In the genomic region with DNA sequence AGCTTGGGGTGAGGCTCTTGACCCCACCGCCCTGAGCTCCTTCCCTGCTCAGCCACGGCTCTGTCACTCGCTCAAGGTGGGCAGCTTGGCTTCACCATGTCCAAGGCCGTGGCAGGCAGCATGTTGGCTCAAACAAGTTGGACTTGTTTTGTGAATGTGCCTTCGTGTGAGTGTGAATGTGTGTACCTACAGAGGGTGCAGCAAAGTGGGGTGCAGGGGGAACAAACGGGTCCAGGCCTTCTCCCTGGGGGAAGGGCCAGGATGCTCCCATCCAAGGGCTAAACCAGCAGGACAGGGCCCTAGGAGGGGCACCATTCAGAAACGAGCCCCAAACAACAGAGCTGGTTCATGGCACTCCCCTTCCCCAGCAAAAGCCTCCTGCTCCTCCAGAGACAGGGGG, we compare ENCODE assay signal across 21 cellular contexts. TPM values are rescaled to one million over a fixed set of nuclear protein-coding genes. Genes with fewer than 3 reads are reported as not detected.
DNase-seq lines count a peak whose midpoint lies in the region; ATAC-seq and TF ChIP-seq lines count a peak whose summit lies in the region.
"Had no signal": no experiment of that assay in that cellular context is flagged by ENCODE, and none has a peak within 500 bp of the region (broad histone marks: within the 10 kb centered on the region; RNA-seq: fewer than 3 reads in every experiment).

No MANE protein-coding gene starts in this region.

- H3K4me2 ChIP-seq in IMR-90 (ENCODE audit: low read depth, low read length) (no peak overlapping the region), neuronal stem cell (ENCODE audit: insufficient read depth, low read length, poor library complexity, severe bottlenecking) (no peak overlapping the region)

- no peaks in the 10 kb centered on the region for H4K20me1 ChIP-seq in IMR-90 (ENCODE audit: insufficient read depth, low read length)

- no peak overlapping the region for H2BK20ac ChIP-seq in IMR-90 (ENCODE audit: low read depth, low read length)

- H3K27me3 ChIP-seq in IMR-90 (ENCODE audit: control insufficient read depth, insufficient read depth, low read length) = peaks cover 51% of the 10 kb centered on the region
- H3K27me3 ChIP-seq in dorsolateral prefrontal cortex = peaks cover 0 to 12% (median 2%) of the 10 kb centered on the region in 45 donors
- H3K27me3 ChIP-seq in neuronal stem cell (ENCODE audit: control insufficient read depth in 3 of 3, insufficient read depth in 3 of 3, low read depth in 1 of 3, low read length in 3 of 3) = peaks cover 8 to 61% (median 20%) of the 10 kb centered on the region in 3 experiments
- H3K27me3 ChIP-seq in upper lobe of right lung = peaks cover 22% of the 10 kb centered on the region

- peak overlapping the region; percentile 56 for H2AFZ ChIP-seq in IMR-90 (replicated peaks; ENCODE audit: low read length, poor library complexity)
- no peak overlapping the region for H2AFZ ChIP-seq in neuronal stem cell (ENCODE audit: low read length)

- H4K5ac ChIP-seq in IMR-90 (ENCODE audit: low read depth, low read length) = no peak overlapping the region

- CTCF ChIA-PET in IMR-90 (lab: Yijun Ruan, JAX) = no interaction called here

- H4K8ac ChIP-seq in IMR-90 (ENCODE audit: low read depth in 2 of 2, low read length in 2 of 2) = no peak overlapping the region
- H4K8ac ChIP-seq in neuronal stem cell (ENCODE audit: low read depth, low read length) = no peak overlapping the region

- H2BK120ac ChIP-seq in IMR-90 (ENCODE audit: low read depth, low read length) (no peak overlapping the region), neuronal stem cell (ENCODE audit: low read depth, low read length) (no peak overlapping the region)

- H3K27ac ChIP-seq in IMR-90 (ENCODE audit: insufficient read depth, low read length) (no peak overlapping the region), dorsolateral prefrontal cortex (peak overlapping the region in 42 of 59 donors; percentile 3 to 99 (median 60)), neuronal stem cell (replicated peaks; ENCODE audit: low read length) (no peak overlapping the region), upper lobe of right lung (no peak overlapping the region)

- H3K9ac ChIP-seq in IMR-90 (ENCODE audit: low read depth, low read length) = no peak overlapping the region
- H3K9ac ChIP-seq in neuronal stem cell (ENCODE audit: low read depth, low read length, poor library complexity) = peak overlapping the region; percentile 21

- H2AK5ac ChIP-seq in IMR-90 (ENCODE audit: low read depth, low read length) (no peak overlapping the region), neuronal stem cell (ENCODE audit: low read depth, low read length) (no peak overlapping the region)

- in situ Hi-C loops in IMR-90 (cut with MboI; ENCODE audit: low sequenced_read_pairs) = loop anchor here (5.0 kb wide), 1 partner anchor 48 kb away; no protein-coding TSS in a partner anchor

- no peak overlapping the region for H3K23ac ChIP-seq in IMR-90 (ENCODE audit: low read depth, low read length)
- peak overlapping the region; percentile 17 for H3K23ac ChIP-seq in neuronal stem cell (ENCODE audit: low read depth, low read length, poor library complexity)

- H3K9me3 ChIP-seq in IMR-90 (ENCODE audit: control insufficient read depth, insufficient read depth, low read length) = peaks cover 5% of the 10 kb centered on the region
- H3K9me3 ChIP-seq in neuronal stem cell (replicated peaks in 1 of 2; ENCODE audit: control insufficient read depth in 2 of 2, insufficient read depth in 1 of 2, low read depth in 1 of 2, low read length in 2 of 2) = no peaks in the 10 kb centered on the region
- no peaks in the 10 kb centered on the region for H3K9me3 ChIP-seq in upper lobe of right lung
- H3K9me3 ChIP-seq: BE2C, HAP-1 had no signal

- no peak for TF ChIP-seq POLR2A in IMR-90 (IDR thresholded peaks at IDR 0.05; ENCODE audit: low read depth, low read length)

- BruUV-seq in IMR-90 (replicated peaks; lab: Mats Ljungman, UMichigan) = no TSS peak

- no peak for DNase-seq in IMR-90
- no peak for DNase-seq in dorsolateral prefrontal cortex
- DNase-seq in neuronal stem cell (ENCODE audit: low spot score) = no peak
- DNase-seq in upper lobe of right lung = peak; percentile 36
- no peak for DNase-seq in LoVo (ENCODE audit: low spot score)
- DNase-seq: ACHN; BE2C; C1 segment of cervical spinal cord; CD4-positive, CD25-positive, alpha-beta regulatory T cell; CD8-positive, alpha-beta memory T cell; COR-L47; DMS 273 treated with DMSO at 0.1 percent for 48 hours; DMS53; DND-41; EL had no signal

- POLR2A ChIA-PET in IMR-90 (lab: Charles Lee; ENCODE audit: unreplicated experiment) = no interaction called here

- H3K4ac ChIP-seq in IMR-90 (ENCODE audit: low read depth, low read length) = no peak overlapping the region
- H3K4ac ChIP-seq in neuronal stem cell (ENCODE audit: low read length) = no peak overlapping the region

- no peak for TF ChIP-seq RAD21 in IMR-90 (IDR thresholded peaks at IDR 0.05; ENCODE audit: low read length)

- H3K4me3 ChIP-seq in IMR-90 (ENCODE audit: insufficient read depth, low read depth, low read length) (no peak overlapping the region), dorsolateral prefrontal cortex (peak overlapping the region in 3 of 59 donors; percentile 10 to 78 (median 12)), neuronal stem cell (ENCODE audit: low read length in 2 of 2) (no peak overlapping the region), upper lobe of right lung (no peak overlapping the region)
- H3K4me3 ChIP-seq: HAP-1, K562 had no signal

- no peak overlapping the region for H2BK5ac ChIP-seq in IMR-90 (ENCODE audit: low read depth, low read length, poor library complexity, severe bottlenecking)
- no peak overlapping the region for H2BK5ac ChIP-seq in neuronal stem cell (ENCODE audit: low read length)

- dilution Hi-C loops in IMR-90 (cut with HindIII; ENCODE audit: low sequenced_read_pairs, unreplicated experiment) = no loop called here

- H3K36me3 ChIP-seq in IMR-90 (ENCODE audit: control insufficient read depth, insufficient read depth, low read length) = no peaks in the 10 kb centered on the region
- H3K36me3 ChIP-seq in neuronal stem cell (replicated peaks in 1 of 2; ENCODE audit: control insufficient read depth in 2 of 2, insufficient read depth in 2 of 2, low read length in 2 of 2) = no peaks in the 10 kb centered on the region
- H3K36me3 ChIP-seq in upper lobe of right lung = no peaks in the 10 kb centered on the region
- H3K36me3 ChIP-seq: BE2C, HAP-1 had no signal

- H3K4me1 ChIP-seq in IMR-90 (ENCODE audit: control insufficient read depth, insufficient read depth, low read length) = no peaks in the 10 kb centered on the region; the same call in 1 of the 2 replicates
- H3K4me1 ChIP-seq in neuronal stem cell (ENCODE audit: control insufficient read depth in 2 of 2, insufficient read depth in 1 of 2, low read depth in 1 of 2, low read length in 2 of 2) = peaks cover 4 to 5% of the 10 kb centered on the region in 2 donors
- peaks cover 3% of the 10 kb centered on the region for H3K4me1 ChIP-seq in upper lobe of right lung
- H3K4me1 ChIP-seq: BE2C had no signal

- H3K18ac ChIP-seq in IMR-90 (ENCODE audit: low read depth, low read length) (no peak overlapping the region), neuronal stem cell (ENCODE audit: low read length) (peak overlapping the region; percentile 64)

- H2BK12ac ChIP-seq in neuronal stem cell (ENCODE audit: low read length) = peak overlapping the region; percentile 6

- no peak for TF ChIP-seq CTCF in IMR-90 (conservative IDR thresholded peaks at IDR 0.05; ENCODE audit: low read depth, low read length)
- TF ChIP-seq CTCF in dorsolateral prefrontal cortex (IDR thresholded peaks at IDR 0.05 in 54 of 56, conservative IDR thresholded peaks at IDR 0.05 in 2 of 56; ENCODE audit: low read depth in 1 of 56, partially characterized antibody in 56 of 56) = no peak
- TF ChIP-seq CTCF in upper lobe of right lung (IDR thresholded peaks at IDR 0.05) = no peak

- H2BK15ac ChIP-seq in IMR-90 (ENCODE audit: low read depth, low read length) (no peak overlapping the region), neuronal stem cell (ENCODE audit: low read length) (no peak overlapping the region)

- H3K9me1 ChIP-seq in IMR-90 (ENCODE audit: insufficient read depth, low read length) = no peaks in the 10 kb centered on the region

- H3K79me1 ChIP-seq in IMR-90 (ENCODE audit: low read depth in 1 of 2, low read length in 2 of 2) (no peaks in the 10 kb centered on the region), neuronal stem cell (ENCODE audit: low read depth, low read length) (no peaks in the 10 kb centered on the region)

- ATAC-seq in IMR-90 (ENCODE audit: low read depth) (no peak), upper lobe of right lung (no peak), HG02642 (IDR thresholded peaks at IDR 0.05; ENCODE audit: poor library complexity, unreplicated experiment) (no peak), HG03159 (IDR thresholded peaks at IDR 0.05; ENCODE audit: unreplicated experiment) (no peak)
- ATAC-seq: K562 had no signal

- no peak overlapping the region for H2AK9ac ChIP-seq in IMR-90 (replicated peaks; ENCODE audit: low read depth, low read length, poor library complexity)

- intact Hi-C loops in IMR-90 (cut with micrococcal nuclease) (no loop called here), dorsolateral prefrontal cortex (cut with DNase I) (loop anchor here in 1 of 2 donors (5.0 kb wide), 1 partner anchor 57 kb away; no protein-coding TSS in a partner anchor), upper lobe of right lung (cut with DNase I) (no loop called here)

- H3K56ac ChIP-seq in IMR-90 (ENCODE audit: extremely low read depth, insufficient read depth, low read length) = no peak overlapping the region

- no peak overlapping the region for H4K91ac ChIP-seq in IMR-90 (ENCODE audit: insufficient read depth, low read depth, low read length)
- no peak overlapping the region for H4K91ac ChIP-seq in neuronal stem cell (ENCODE audit: low read depth, low read length, poor library complexity)

- no peak overlapping the region for H3K14ac ChIP-seq in IMR-90 (replicated peaks; ENCODE audit: low read depth, low read length)
- peak overlapping the region; percentile 90 for H3K14ac ChIP-seq in neuronal stem cell (ENCODE audit: low read length)

- 60% methylated on average over 1 of the region's 7 CpGs; no CpG with 5 or more reads in 1 of the 2 experiments for WGBS in IMR-90 (ENCODE audit: extremely low coverage in 2 of 2, insufficient read length in 1 of 2), 2 experiments
- no CpG with 5 or more reads among the region's 7 CpGs for WGBS in neuronal stem cell (ENCODE audit: extremely low coverage in 2 of 2, insufficient read length in 2 of 2, insufficient replicate concordance in 1 of 2), 2 donors

TF ChIP-seq in IMR-90, 13 proteins besides CTCF, POLR2A, EP300 and RAD21 (continues in another document):
- TF ChIP-seq RFX5 (IDR thresholded peaks at IDR 0.05; ENCODE audit: low read depth, low read length) = no peak

RNA-seq across cellular contexts. Expression of gene FA2H, which starts 4.8 kb away (rescaled TPM):
- total RNA-seq in IMR-90 (2012; rRNA removed) (not detected in 2 replicates), dorsolateral prefrontal cortex (100 to 1,000 TPM in 11 of 120 experiments, 10 to 100 TPM in 106, 1 to 10 TPM in 3; 7.4 to 185 (median 44.7) TPM), upper lobe of right lung (2.1 TPM)
- polyA plus RNA-seq in IMR-90 (2012; rRNA removed) = not detected in 2 replicates
- 0.01 TPM in 1 of 2 replicates, not detected in the other for polyA plus RNA-seq in IMR-90 (2012; cell fraction: cytosol; rRNA removed)
- 0.02 TPM in 1 of 2 replicates, not detected in the other for polyA plus RNA-seq in IMR-90 (2012; cell fraction: nucleus; rRNA removed; ENCODE audit: low replicate concordance)
- 0.06 TPM for polyA plus RNA-seq in neuronal stem cell (2013, experiment 1 of 2)
- 0.07 TPM for polyA plus RNA-seq in neuronal stem cell (2013, experiment 2 of 2)
- total RNA-seq: CD8-positive, alpha-beta memory T cell; G401; H4; K562 had no signal
- polyA plus RNA-seq: CD4-positive, CD25-positive, alpha-beta regulatory T cell; CD8-positive, alpha-beta memory T cell; K562 had no signal

Comparison
In these comparisons a context has a peak if more than half of its experiments do, and no peak if none do; other contexts are left out.
1. H3K27ac ChIP-seq: peak in dorsolateral prefrontal cortex (42 of 59); none in IMR-90 (single experiment), neuronal stem cell (single experiment) and upper lobe of right lung (single experiment).